ENCODE assay signal across 1 cellular context in the genomic region with DNA sequence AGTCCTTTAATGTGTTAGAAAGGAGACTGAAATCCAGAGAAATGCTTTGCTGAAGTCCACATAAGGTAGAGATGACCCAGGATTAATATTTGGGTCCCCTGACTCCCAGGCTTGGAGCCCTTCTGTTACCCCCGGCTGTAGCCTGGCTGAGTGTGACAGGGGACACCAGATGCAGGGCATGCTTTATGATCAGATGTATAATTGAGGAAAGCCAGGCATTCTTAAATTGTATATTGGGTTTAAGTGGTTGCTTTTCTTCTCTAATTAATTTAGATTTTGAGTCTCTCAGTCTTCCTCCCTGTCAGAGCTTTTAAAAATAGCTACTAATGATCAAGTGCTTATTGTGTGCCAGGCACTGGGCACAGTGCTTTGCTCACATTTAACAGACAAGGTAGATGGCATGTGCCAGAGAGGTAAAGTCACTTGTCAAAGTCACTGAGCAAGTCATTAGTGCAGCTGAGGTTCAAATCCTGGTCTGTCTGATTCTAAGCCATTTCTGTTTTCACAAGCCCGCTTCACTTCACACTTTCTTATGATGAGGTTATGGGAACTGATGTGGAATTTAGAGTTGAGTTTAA.
TF ChIP-seq lines count a peak whose summit lies in the region.

No MANE protein-coding gene starts in this region.

TF ChIP-seq in WTC11, 78 proteins besides CTCF, POLR2A, EP300 and RAD21 (continued from another document):
- no peak for TF ChIP-seq NR3C1 (CRISPR knock-in tag; conservative IDR thresholded peaks at IDR 0.05; ENCODE audit: low read depth)
- TF ChIP-seq, protein P1, sequence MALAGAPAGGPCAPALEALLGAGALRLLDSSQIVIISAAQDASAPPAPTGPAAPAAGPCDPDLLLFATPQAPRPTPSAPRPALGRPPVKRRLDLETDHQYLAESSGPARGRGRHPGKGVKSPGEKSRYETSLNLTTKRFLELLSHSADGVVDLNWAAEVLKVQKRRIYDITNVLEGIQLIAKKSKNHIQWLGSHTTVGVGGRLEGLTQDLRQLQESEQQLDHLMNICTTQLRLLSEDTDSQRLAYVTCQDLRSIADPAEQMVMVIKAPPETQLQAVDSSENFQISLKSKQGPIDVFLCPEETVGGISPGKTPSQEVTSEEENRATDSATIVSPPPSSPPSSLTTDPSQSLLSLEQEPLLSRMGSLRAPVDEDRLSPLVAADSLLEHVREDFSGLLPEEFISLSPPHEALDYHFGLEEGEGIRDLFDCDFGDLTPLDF (CRISPR knock-in tag; IDR thresholded peaks at IDR 0.05), result no peak
